Comparison of ENCODE assay signal across 10 cellular contexts in genomic region chr13:73870970-73871935, GRCh38.
DNase-seq lines count a peak whose midpoint lies in the region; ATAC-seq and TF ChIP-seq lines count a peak whose summit lies in the region.
"Had no signal": no experiment of that assay in that cellular context is flagged by ENCODE, and none has a peak within 500 bp of the region (broad histone marks: within the 10 kb centered on the region; RNA-seq: fewer than 3 reads in every experiment).

No MANE protein-coding gene starts in this region.

- peaks cover 55% of the 10 kb centered on the region for H3K4me1 Mint-ChIP-seq in activated CD4-positive, alpha-beta T cell treated with anti-CD3 and anti-CD28 coated beads for 36 hours

- peaks cover 31% of the 10 kb centered on the region for H3K4me1 ChIP-seq in skeletal muscle satellite cell (ENCODE audit: control insufficient read depth, insufficient read depth, low read length)

- no peaks in the 10 kb centered on the region for H3K27me3 Mint-ChIP-seq in activated CD4-positive, alpha-beta T cell treated with anti-CD3 and anti-CD28 coated beads for 36 hours

- POLR2A ChIA-PET in activated CD4-positive, alpha-beta T cell treated with anti-CD3 and anti-CD28 coated beads for 36 hours (lab: Charles Lee), result no interaction called here

- H3K27me3 ChIP-seq in skeletal muscle satellite cell (ENCODE audit: control insufficient read depth, insufficient read depth, low read length), result no peaks in the 10 kb centered on the region
- H3K27me3 ChIP-seq: stomach had no signal

- H3K9me3 Mint-ChIP-seq in activated CD4-positive, alpha-beta T cell treated with anti-CD3 and anti-CD28 coated beads for 36 hours (ENCODE audit: low read depth), result no peaks in the 10 kb centered on the region

- intact Hi-C loops in activated CD4-positive, alpha-beta T cell treated with anti-CD3 and anti-CD28 coated beads for 36 hours (cut with DNase I, micrococcal nuclease), result no loop called here

- peaks cover 7% of the 10 kb centered on the region for H3K36me3 Mint-ChIP-seq in activated CD4-positive, alpha-beta T cell treated with anti-CD3 and anti-CD28 coated beads for 36 hours (ENCODE audit: low read depth)

- H3K4me3 Mint-ChIP-seq in activated CD4-positive, alpha-beta T cell treated with anti-CD3 and anti-CD28 coated beads for 36 hours, result no peak overlapping the region
- H3K4me3 Mint-ChIP-seq: brain had no signal

- peak overlapping the region; percentile 73 for H3K4me2 ChIP-seq in skeletal muscle satellite cell (ENCODE audit: low read length)

- DNase-seq in activated CD4-positive, alpha-beta T cell treated with anti-CD3 and anti-CD28 coated beads for 36 hours, result peak; percentile 48
- no peak for DNase-seq in activated CD4-positive, alpha-beta T cell treated with anti-CD3 and anti-CD28 coated beads, Interleukin-2, amount 50 U/mL, for 4 hours
- DNase-seq in RKO (ENCODE audit: low spot score), result peak; percentile 20
- DNase-seq in foreskin fibroblast, result peak; percentile 66 to 69
- DNase-seq in germinal center (ENCODE audit: low spot score), result no peak
- no peak for DNase-seq in NAMALWA (ENCODE audit: low spot score)
- no peak for DNase-seq in activated effector memory CD4-positive, alpha-beta T cell treated with Interleukin-2 at 50 U/mL for 16 hours
- DNase-seq: stomach had no signal

- H3K9ac ChIP-seq in skeletal muscle satellite cell (ENCODE audit: low read depth, low read length), result peak overlapping the region; percentile 42

- no peaks in the 10 kb centered on the region for H3K36me3 ChIP-seq in skeletal muscle satellite cell (ENCODE audit: insufficient read depth, low read length)
- H3K36me3 ChIP-seq: stomach had no signal

- H3K4me3 ChIP-seq in foreskin fibroblast (ENCODE audit: low read depth in 1 of 2, low read length in 2 of 2), result no peak overlapping the region
- peak overlapping the region; percentile 41 for H3K4me3 ChIP-seq in skeletal muscle satellite cell (ENCODE audit: low read length)
- H3K4me3 ChIP-seq: stomach had no signal

- TF ChIP-seq CTCF in foreskin fibroblast (IDR thresholded peaks at IDR 0.05; ENCODE audit: low read depth, low read length), result no peak

- CTCF ChIA-PET in activated CD4-positive, alpha-beta T cell treated with anti-CD3 and anti-CD28 coated beads for 36 hours (lab: Charles Lee), result interaction anchor here (0.6 to 0.8 kb wide), 3 partner anchors 10 to 293 kb away, joined by 3 to 4 read pairs (median 3); no protein-coding TSS in a partner anchor

- no peaks in the 10 kb centered on the region for H3K9me3 ChIP-seq in skeletal muscle satellite cell (replicated peaks; ENCODE audit: low read length)
- H3K9me3 ChIP-seq: stomach had no signal

- H3K27ac Mint-ChIP-seq in activated CD4-positive, alpha-beta T cell treated with anti-CD3 and anti-CD28 coated beads for 36 hours, result peak overlapping the region; percentile 55

- ATAC-seq in activated CD4-positive, alpha-beta T cell treated with anti-CD3 and anti-CD28 coated beads for 36 hours, result peak; percentile 74

Comparison
In these comparisons a context has a peak if more than half of its experiments do, and no peak if none do; other contexts are left out.
1. DNase-seq: peak in activated CD4-positive, alpha-beta T cell treated with anti-CD3 and anti-CD28 coated beads for 36 hours (single experiment), RKO (single experiment) and foreskin fibroblast (2 of 2); none in activated CD4-positive, alpha-beta T cell treated with anti-CD3 and anti-CD28 coated beads, Interleukin-2, amount 50 U/mL, for 4 hours (0 of 2), germinal center (single experiment), NAMALWA (single experiment) and activated effector memory CD4-positive, alpha-beta T cell treated with Interleukin-2 at 50 U/mL for 16 hours (single experiment).